ENCODE assay signal across 8 cellular contexts in genomic region chr11:64855596-64856304, GRCh38. TPM values are rescaled to one million over a fixed set of nuclear protein-coding genes. Genes with fewer than 3 reads are reported as not detected.
A peak's percentile ranks its signal among the peaks of the same experiment; 100 is the strongest.
DNase-seq lines count a peak whose midpoint lies in the region; ATAC-seq and TF ChIP-seq lines count a peak whose summit lies in the region.
"Had no signal": no experiment of that assay in that cellular context is flagged by ENCODE, and none has a peak within 500 bp of the region (broad histone marks: within the 10 kb centered on the region; RNA-seq: fewer than 3 reads in every experiment).

No MANE protein-coding gene starts in this region.

- no peaks in the 10 kb centered on the region for H3K27me3 Mint-ChIP-seq in activated T-cell treated with anti-CD3 and anti-CD28 coated beads, Interleukin-2, amount 50 U/mL, for 72 hours (ENCODE audit: low read depth)

- peak overlapping the region; percentile 79 to 94 (median 88) for H3K27ac ChIP-seq in esophagus squamous epithelium
- peak overlapping the region; percentile 82 to 97 for H3K27ac ChIP-seq in tibial artery
- H3K27ac ChIP-seq: C4-2B had no signal

- H3K36me3 Mint-ChIP-seq in activated T-cell treated with anti-CD3 and anti-CD28 coated beads, Interleukin-2, amount 50 U/mL, for 72 hours (ENCODE audit: insufficient read depth in 2 of 2): peaks cover 15 to 32% of the 10 kb centered on the region in 2 donors

- H3K9me3 Mint-ChIP-seq in activated T-cell treated with anti-CD3 and anti-CD28 coated beads, Interleukin-2, amount 50 U/mL, for 72 hours: no peaks in the 10 kb centered on the region

- H3K27ac Mint-ChIP-seq in activated T-cell treated with anti-CD3 and anti-CD28 coated beads, Interleukin-2, amount 50 U/mL, for 72 hours: peak overlapping the region; percentile 91

- H3K4me3 ChIP-seq in esophagus squamous epithelium (peak overlapping the region in 1 of 4 donors; percentile 28), tibial artery (peak overlapping the region in 1 of 2 donors; percentile 6)

- WGBS in esophagus squamous epithelium, 2 donors: 54 to 56% methylated on average over 7 to 15 of the region's 22 CpGs

- H3K9me3 ChIP-seq in esophagus squamous epithelium: no peaks in the 10 kb centered on the region
- no peaks in the 10 kb centered on the region for H3K9me3 ChIP-seq in tibial artery

- peaks cover 96% of the 10 kb centered on the region for H3K4me1 Mint-ChIP-seq in activated T-cell treated with anti-CD3 and anti-CD28 coated beads, Interleukin-2, amount 50 U/mL, for 72 hours (ENCODE audit: low read depth)

- DNase-seq in activated T-cell treated with anti-CD3 and anti-CD28 coated beads, Interleukin-2, amount 50 U/mL, for 72 hours: no peak
- no peak for DNase-seq in activated T-cell treated with anti-CD3 and anti-CD28 coated beads, Interleukin-2, amount 50 U/mL, for 1 hour
- DNase-seq in esophagus squamous epithelium (lab: John Stamatoyannopoulos, UW) (no peak), tibial artery (no peak), head of caudate nucleus (no peak)
- DNase-seq: NCI-H2081 treated with DMSO at 0.1 percent for 48 hours had no signal

- intact Hi-C loops in esophagus squamous epithelium (cut with DNase I) (no loop called here), tibial artery (cut with DNase I; ENCODE audit: low total_unique reads) (no loop called here), head of caudate nucleus (cut with DNase I) (no loop called here)

- ATAC-seq in activated T-cell treated with anti-CD3 and anti-CD28 coated beads, Interleukin-2, amount 50 U/mL, for 72 hours (replicated peaks in 1 of 2): no peak
- no peak for ATAC-seq in HG02973 (IDR thresholded peaks at IDR 0.05; ENCODE audit: unreplicated experiment)

- H3K36me3 ChIP-seq in esophagus squamous epithelium (peaks cover 3 to 54% (median 13%) of the 10 kb centered on the region in 3 donors), tibial artery (peaks cover 41 to 63% (median 48%) of the 10 kb centered on the region in 3 donors)

- H3K27me3 ChIP-seq in esophagus squamous epithelium: no peaks in the 10 kb centered on the region
- H3K27me3 ChIP-seq in tibial artery: no peaks in the 10 kb centered on the region

- peak overlapping the region; percentile 67 to 91 for H3K4me3 Mint-ChIP-seq in activated T-cell treated with anti-CD3 and anti-CD28 coated beads, Interleukin-2, amount 50 U/mL, for 72 hours

- no peak for TF ChIP-seq CTCF in esophagus squamous epithelium (IDR thresholded peaks at IDR 0.05)
- TF ChIP-seq CTCF in tibial artery (IDR thresholded peaks at IDR 0.05): no peak

- no peak for TF ChIP-seq POLR2A in esophagus squamous epithelium (IDR thresholded peaks at IDR 0.05)

- H3K4me1 ChIP-seq in esophagus squamous epithelium (peaks cover 53 to 100% (median 83%) of the 10 kb centered on the region in 3 donors), tibial artery (peaks cover 6 to 93% (median 83%) of the 10 kb centered on the region in 4 donors)

RNA-seq across cellular contexts. Expression of gene CDC42BPG, which starts 11.3 kb away (rescaled TPM):
- total RNA-seq in activated T-cell treated with anti-CD3 and anti-CD28 coated beads, Interleukin-2, amount 50 U/mL, for 72 hours: 1 to 10 TPM; 1.1 to 1.5 TPM
- 10 to 100 TPM; 16.4 to 48.5 (median 25.0) TPM for total RNA-seq in esophagus squamous epithelium

RNA-seq across cellular contexts. Expression of gene EHD1, which starts 22.7 kb away (rescaled TPM):
- 100 to 1,000 TPM; 136 to 159 TPM for total RNA-seq in activated T-cell treated with anti-CD3 and anti-CD28 coated beads, Interleukin-2, amount 50 U/mL, for 72 hours
- 10 to 100 TPM; 29.5 to 44.0 (median 31.8) TPM for total RNA-seq in esophagus squamous epithelium

RNA-seq across cellular contexts. Expression of gene MEN1, which starts 45.4 kb away (rescaled TPM):
- 10 to 100 TPM; 33.8 to 36.3 TPM for total RNA-seq in activated T-cell treated with anti-CD3 and anti-CD28 coated beads, Interleukin-2, amount 50 U/mL, for 72 hours
- 10 to 100 TPM; 14.9 to 23.3 (median 17.0) TPM for total RNA-seq in esophagus squamous epithelium

RNA-seq across cellular contexts. Expression of gene MAP4K2, which starts 52.7 kb away (rescaled TPM):
- total RNA-seq in activated T-cell treated with anti-CD3 and anti-CD28 coated beads, Interleukin-2, amount 50 U/mL, for 72 hours: 10 to 100 TPM; 74.7 to 84.5 TPM
- total RNA-seq in esophagus squamous epithelium: 1 to 10 TPM; 3.6 to 9.0 (median 6.1) TPM

Comparison
In these comparisons a context has a peak if more than half of its experiments do, and no peak if none do; other contexts are left out.
1. RNA of gene CDC42BPG, which starts 11.3 kb away (total RNA-seq): 16.4 to 48.5 TPM in esophagus squamous epithelium; 1.1 to 1.5 TPM in activated T-cell treated with anti-CD3 and anti-CD28 coated beads, Interleukin-2, amount 50 U/mL, for 72 hours; every median in the first group is over 4 times any median in the second.